11 cellular contexts compared by ENCODE assay signal in the genomic region with DNA sequence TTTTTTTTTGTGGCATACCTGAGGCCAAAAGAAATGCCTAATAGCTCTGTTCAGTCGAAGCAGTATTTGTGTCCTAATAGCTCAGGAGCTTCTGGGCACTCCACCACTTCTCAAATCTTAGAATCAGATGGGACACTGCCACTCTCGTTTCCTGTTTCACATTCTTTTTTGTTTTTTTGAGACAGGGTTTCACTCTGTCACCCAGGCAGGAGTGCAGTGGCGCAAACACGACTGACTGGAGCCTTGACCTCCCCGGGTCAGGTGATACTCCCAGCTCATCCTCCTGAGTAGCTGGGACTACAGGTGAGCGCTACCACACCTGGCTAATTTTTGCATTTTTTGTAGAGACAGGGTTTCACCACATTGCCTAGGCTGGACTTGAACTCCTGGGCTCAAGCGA. TPM values are rescaled to one million over a fixed set of nuclear protein-coding genes. Genes with fewer than 3 reads are reported as not detected.
DNase-seq lines count a peak whose midpoint lies in the region; ATAC-seq, FAIRE-seq and TF ChIP-seq lines count a peak whose summit lies in the region.
"Had no signal": no experiment of that assay in that cellular context is flagged by ENCODE, and none has a peak within 500 bp of the region (broad histone marks: within the 10 kb centered on the region; RNA-seq: fewer than 3 reads in every experiment).

No MANE protein-coding gene starts in this region.

- TF ChIP-seq RAD21 in HepG2 (CRISPR knock-in tag; IDR thresholded peaks at IDR 0.05), result no peak

- ATAC-seq in right lobe of liver, result peak in 3 of 4 donors; percentile 25 to 54 (median 29)
- no peak for ATAC-seq in HepG2
- peak; percentile 48 for ATAC-seq in HG02943 (IDR thresholded peaks at IDR 0.05; ENCODE audit: low read depth, unreplicated experiment)
- ATAC-seq in CD8-positive, alpha-beta T cell, result no peak

- peaks cover 70% of the 10 kb centered on the region for H3K4me1 Mint-ChIP-seq in CD8-positive, alpha-beta T cell (ENCODE audit: low read depth)

- H3K9me3 Mint-ChIP-seq in CD8-positive, alpha-beta T cell, result no peaks in the 10 kb centered on the region
- H3K9me3 Mint-ChIP-seq: nephron progenitor cell had no signal

- FAIRE-seq in HepG2 (lab: Jason Lieb, UNC), result no peak

- H3K4me3 Mint-ChIP-seq in CD8-positive, alpha-beta T cell, result no peak overlapping the region
- H3K4me3 Mint-ChIP-seq: nephron progenitor cell had no signal

- no peaks in the 10 kb centered on the region; the same call in 1 of the 2 replicates for H4K20me1 ChIP-seq in HepG2 (ENCODE audit: insufficient read depth, low read length)
- H4K20me1 ChIP-seq in OCI-LY7 (ENCODE audit: insufficient read depth, low read length), result peaks cover 9% of the 10 kb centered on the region; the same call in 1 of the 2 replicates

- H3K4me3 ChIP-seq in right lobe of liver (no peak overlapping the region), HepG2 (replicated peaks in 1 of 3; ENCODE audit: insufficient read depth in 1 of 3, low read depth in 2 of 3, low read length in 3 of 3) (no peak overlapping the region), OCI-LY7 (ENCODE audit: low read depth, low read length, poor library complexity, severe bottlenecking) (no peak overlapping the region), tibial artery (no peak overlapping the region)
- no peak overlapping the region for H3K4me3 ChIP-seq in CD8-positive, alpha-beta T cell (ENCODE audit: low read depth, low read length)
- H3K4me3 ChIP-seq: MG63 had no signal

- BruUV-seq in HepG2 (replicated peaks; lab: Mats Ljungman, UMichigan) (no TSS peak), OCI-LY7 (replicated peaks; lab: Mats Ljungman, UMichigan) (no TSS peak)

- H3K4me2 ChIP-seq in HepG2 (ENCODE audit: low read depth, low read length), result no peak overlapping the region
- H3K4me2 ChIP-seq in OCI-LY7 (ENCODE audit: low read length), result peak overlapping the region; percentile 68

- H3K4me1 ChIP-seq in right lobe of liver, result peaks cover 0 to 16% (median under 1%) of the 10 kb centered on the region in 4 donors
- 0 out of 2 replicates have a peak, but pooled peaks cover 16% of the 10 kb centered on the region for H3K4me1 ChIP-seq in HepG2 (ENCODE audit: insufficient read depth, low read length)
- peaks cover 73% of the 10 kb centered on the region for H3K4me1 ChIP-seq in OCI-LY7 (ENCODE audit: insufficient read depth, low read length, poor library complexity, severe bottlenecking)
- H3K4me1 ChIP-seq in CD8-positive, alpha-beta T cell (ENCODE audit: insufficient read depth, low read length), result peaks cover 28% of the 10 kb centered on the region
- H3K4me1 ChIP-seq in tibial artery, result peaks cover 0 to 78% (median 36%) of the 10 kb centered on the region in 4 donors

- no peaks in the 10 kb centered on the region for H3K9me3 ChIP-seq in right lobe of liver
- H3K9me3 ChIP-seq in HepG2 (ENCODE audit: low read length), result no peaks in the 10 kb centered on the region
- H3K9me3 ChIP-seq in OCI-LY7 (ENCODE audit: low read length), result no peaks in the 10 kb centered on the region
- H3K9me3 ChIP-seq in CD8-positive, alpha-beta T cell (ENCODE audit: low read length), result no peaks in the 10 kb centered on the region
- no peaks in the 10 kb centered on the region for H3K9me3 ChIP-seq in tibial artery
- H3K9me3 ChIP-seq: MG63 had no signal

- no peaks in the 10 kb centered on the region for H3K9me2 ChIP-seq in OCI-LY7 (ENCODE audit: insufficient read depth, low read length)

- intact Hi-C loops in right lobe of liver (cut with DNase I), result no loop called here
- intact Hi-C loops in HepG2 (cut with micrococcal nuclease; ENCODE audit: unreplicated experiment), result no loop called here
- intact Hi-C loops in OCI-LY7 (cut with micrococcal nuclease; ENCODE audit: unreplicated experiment), result no loop called here
- intact Hi-C loops in CD8-positive, alpha-beta T cell (cut with DNase I, micrococcal nuclease), result no loop called here
- intact Hi-C loops in tibial artery (cut with DNase I; ENCODE audit: low total_unique reads), result no loop called here

- no peak overlapping the region for H3K27ac Mint-ChIP-seq in CD8-positive, alpha-beta T cell

- H3K27me3 Mint-ChIP-seq in CD8-positive, alpha-beta T cell (ENCODE audit: low read depth), result no peaks in the 10 kb centered on the region

- no peak for DNase-seq in right lobe of liver
- DNase-seq in HepG2 (ENCODE audit: low spot score), result no peak
- DNase-seq in OCI-LY7 (ENCODE audit: low spot score), result peak; percentile 52
- DNase-seq in CD8-positive, alpha-beta T cell, result no peak
- DNase-seq in NCI-H345 treated with DMSO at 0.1 percent for 48 hours (lab: John Stamatoyannopoulos, UW; ENCODE audit: unreplicated experiment), result no peak
- DNase-seq in tibial artery, result no peak
- no peak for DNase-seq in activated naive CD4-positive, alpha-beta T cell treated with Interleukin-2 at 50 U/mL for 16 hours
- DNase-seq: MG63, nephron progenitor cell, T-helper 2 cell had no signal

- H3K36me3 ChIP-seq in right lobe of liver (no peaks in the 10 kb centered on the region), HepG2 (replicated peaks in 1 of 2; ENCODE audit: control insufficient read depth in 1 of 2, insufficient read depth in 2 of 2, low read length in 2 of 2) (0 out of 5 replicates have a peak, but pooled peaks cover 0 to 3% of the 10 kb centered on the region in 2 experiments), OCI-LY7 (ENCODE audit: insufficient read depth, low read length) (no peaks in the 10 kb centered on the region), tibial artery (no peaks in the 10 kb centered on the region)
- no peaks in the 10 kb centered on the region for H3K36me3 ChIP-seq in CD8-positive, alpha-beta T cell (ENCODE audit: insufficient read depth, low read length)
- H3K36me3 ChIP-seq: MG63 had no signal

- H3K9ac ChIP-seq in HepG2 (ENCODE audit: insufficient read depth, low read depth, low read length), result no peak overlapping the region

- no peak for TF ChIP-seq CTCF in right lobe of liver (IDR thresholded peaks at IDR 0.05)
- TF ChIP-seq CTCF in HepG2 (CRISPR knock-in tag; IDR thresholded peaks at IDR 0.05), result no peak
- TF ChIP-seq CTCF in OCI-LY7 (conservative IDR thresholded peaks at IDR 0.05; ENCODE audit: low read length), result no peak
- no peak for TF ChIP-seq CTCF in CD8-positive, alpha-beta T cell (IDR thresholded peaks at IDR 0.05)
- TF ChIP-seq CTCF in tibial artery (IDR thresholded peaks at IDR 0.05), result no peak

- H3K36me3 Mint-ChIP-seq in CD8-positive, alpha-beta T cell, result no peaks in the 10 kb centered on the region

- no peak overlapping the region for H3K27ac ChIP-seq in right lobe of liver
- H3K27ac ChIP-seq in HepG2 (ENCODE audit: extremely low read length, insufficient read depth, low read length), result no peak overlapping the region
- H3K27ac ChIP-seq in OCI-LY7 (ENCODE audit: low read depth, low read length, poor library complexity, severe bottlenecking), result peak overlapping the region; percentile 35
- no peak overlapping the region for H3K27ac ChIP-seq in CD8-positive, alpha-beta T cell (ENCODE audit: low read depth, low read length)
- no peak overlapping the region for H3K27ac ChIP-seq in tibial artery

- CTCF ChIA-PET in HepG2 (lab: Yijun Ruan, JAX; ENCODE audit: low intra/inter-chr PET ratio, low total read pairs), result no interaction called here
- CTCF ChIA-PET in OCI-LY7 (lab: Charles Lee; ENCODE audit: unreplicated experiment), result interaction anchor here (0.6 kb wide), 1 partner anchor 718 kb away, joined by 3 read pairs; no protein-coding TSS in a partner anchor
- CTCF ChIA-PET in CD8-positive, alpha-beta T cell (lab: Charles Lee), result no interaction called here

- no peak for TF ChIP-seq POLR2A in right lobe of liver (IDR thresholded peaks at IDR 0.05)
- no peak for TF ChIP-seq POLR2A in HepG2 (IDR thresholded peaks at IDR 0.05; ENCODE audit: insufficient read depth in 1 of 2, low read depth in 2 of 2, low read length in 2 of 2)

- no peaks in the 10 kb centered on the region for H3K27me3 ChIP-seq in right lobe of liver
- H3K27me3 ChIP-seq in HepG2 (ENCODE audit: control insufficient read depth in 1 of 2, insufficient read depth in 2 of 2, low read length in 2 of 2), result no peaks in the 10 kb centered on the region
- no peaks in the 10 kb centered on the region for H3K27me3 ChIP-seq in CD8-positive, alpha-beta T cell (ENCODE audit: insufficient read depth, low read length)
- H3K27me3 ChIP-seq in tibial artery, result no peaks in the 10 kb centered on the region
- H3K27me3 ChIP-seq: MG63 had no signal

- in situ Hi-C loops in HepG2 (cut with HindIII; ENCODE audit: extremely low pct_ligation_motif_present, low pct_unique_long_range_greater_than_20kb), result no loop called here

- POLR2A ChIA-PET in HepG2 (lab: Yijun Ruan, JAX), result no interaction called here
- POLR2A ChIA-PET in OCI-LY7 (lab: Charles Lee), result interaction anchor here (0.6 to 1.4 kb wide), 4 partner anchors 15 to 141 kb away, joined by 3 to 7 read pairs (median 4); no protein-coding TSS in a partner anchor
- POLR2A ChIA-PET in CD8-positive, alpha-beta T cell (lab: Charles Lee), result no interaction called here

- no peak overlapping the region for H2AFZ ChIP-seq in HepG2 (ENCODE audit: low read length)
- no peak overlapping the region for H2AFZ ChIP-seq in OCI-LY7 (ENCODE audit: low read length)

- no peak for TF ChIP-seq EP300 in HepG2 (IDR thresholded peaks at IDR 0.05; ENCODE audit: low read depth in 2 of 2, low read length in 2 of 2)
- no peak for TF ChIP-seq EP300 in HepG2 (CRISPR knock-in tag; IDR thresholded peaks at IDR 0.05; ENCODE audit: borderline replicate concordance)

- H3K79me2 ChIP-seq in HepG2 (ENCODE audit: insufficient read depth, low read length) (peaks cover 11% of the 10 kb centered on the region), OCI-LY7 (ENCODE audit: insufficient read depth, low read depth, low read length) (peaks cover 64% of the 10 kb centered on the region; the same call in 1 of the 2 replicates)

- 44% methylated on average over 5 of the region's 7 CpGs for WGBS in right lobe of liver (ENCODE audit: insufficient coverage, low coverage, low lambda C conversion rate, missing lambda C conversion rate)
- WGBS in HepG2 (ENCODE audit: low lambda C conversion rate), result 92% methylated on average over 7 of the region's 7 CpGs

RNA-seq across cellular contexts. Expression of gene SPPL3, which starts 52.7 kb away (rescaled TPM):
- total RNA-seq in right lobe of liver (10 to 100 TPM; 10.7 to 26.6 (median 16.9) TPM), HepG2 (2016; rRNA removed; fragmentation: Illumina TruSeq; extraction: Trizol) (6.6 and 9.1 TPM in 2 replicates), OCI-LY7 (2022) (36.6 and 42.0 TPM in 2 replicates)
- 16.1 and 16.2 TPM in 2 replicates for total RNA-seq in HepG2 (2016; cell fraction: cytosol; rRNA removed; fragmentation: Illumina TruSeq; extraction: Trizol; ENCODE audit: low read depth)
- total RNA-seq in HepG2 (2016; cell fraction: insoluble cytoplasmic fraction; rRNA removed; fragmentation: Illumina TruSeq; extraction: Trizol), result 5.8 and 9.4 TPM in 2 replicates
- 9.0 and 12.3 TPM in 2 replicates for total RNA-seq in HepG2 (2016; cell fraction: membrane; rRNA removed; fragmentation: Illumina TruSeq; extraction: Trizol)
- 11.6 and 15.6 TPM in 2 replicates for total RNA-seq in HepG2 (2016; cell fraction: nucleus; rRNA removed; fragmentation: Illumina TruSeq; extraction: Trizol)
- 8.9 and 10.8 TPM in 2 replicates for polyA plus RNA-seq in HepG2 (2011; rRNA removed)
- 9.6 and 10.2 TPM in 2 replicates for polyA plus RNA-seq in HepG2 (2011; cell fraction: cytosol; rRNA removed)
- polyA plus RNA-seq in HepG2 (2011; cell fraction: nucleus; rRNA removed), result 8.3 and 9.2 TPM in 2 replicates
- 15.1 and 20.8 TPM in 2 replicates for polyA plus RNA-seq in HepG2 (2012)
- 10.5 and 11.9 TPM in 2 replicates for polyA plus RNA-seq in HepG2 (2016; cell fraction: cytosol; fragmentation: Illumina TruSeq; extraction: Trizol; ENCODE audit: low read depth)
- 20.3 and 26.4 TPM in 2 replicates for polyA plus RNA-seq in HepG2 (2016; cell fraction: insoluble cytoplasmic fraction; fragmentation: Illumina TruSeq; extraction: Trizol; ENCODE audit: low read depth)
- polyA plus RNA-seq in HepG2 (2016; cell fraction: membrane; fragmentation: Illumina TruSeq; extraction: Trizol; ENCODE audit: low read depth), result 27.5 and 28.3 TPM in 2 replicates
- 33.3 and 34.0 TPM in 2 replicates for polyA plus RNA-seq in HepG2 (2016; cell fraction: nucleus; fragmentation: Illumina TruSeq; extraction: Trizol; ENCODE audit: insufficient read depth, low read depth)
- polyA minus RNA-seq in HepG2 (2011; rRNA and poly(A)+ RNA removed; ENCODE audit: low replicate concordance), result 42.1 and 63.4 TPM in 2 replicates
- polyA minus RNA-seq in HepG2 (2011; cell fraction: cytosol; rRNA and poly(A)+ RNA removed), result 18.7 and 19.3 TPM in 2 replicates
- polyA minus RNA-seq in HepG2 (2011; cell fraction: nucleus; rRNA and poly(A)+ RNA removed), result 14.2 and 16.1 TPM in 2 replicates
- 5.5 and 8.6 TPM in 2 replicates for total RNA-seq in OCI-LY7 (2014; rRNA removed; shearing (Covaris generic))
- 10 to 100 TPM; 42.3 to 42.9 TPM for total RNA-seq in CD8-positive, alpha-beta T cell

Comparison
In these comparisons a context has a peak if more than half of its experiments do, and no peak if none do; other contexts are left out.
1. ATAC-seq: peak in right lobe of liver (3 of 4) and HG02943 (single experiment); none in HepG2 (single experiment) and CD8-positive, alpha-beta T cell (single experiment).